Comparison of ENCODE assay signal across 1 cellular context in the genomic region with DNA sequence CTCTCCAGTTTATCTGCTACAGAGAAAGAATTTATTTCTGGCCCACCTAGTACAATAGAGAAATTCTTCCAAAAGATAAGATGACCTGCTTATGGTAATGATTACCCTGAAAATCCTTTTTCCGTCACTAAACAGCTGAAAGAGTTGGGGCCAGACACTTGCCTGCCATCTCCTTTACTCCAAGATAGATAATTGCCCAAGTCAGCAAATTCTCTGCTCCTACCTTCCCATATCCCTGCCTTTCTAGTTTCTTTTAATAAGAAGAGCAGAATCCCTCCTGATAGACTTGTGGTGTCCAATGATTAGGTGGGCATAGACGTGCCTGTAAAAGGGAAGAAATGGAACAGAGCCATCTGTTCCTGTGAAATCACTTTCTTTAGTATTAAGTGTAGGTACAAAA.
TF ChIP-seq lines count a peak whose summit lies in the region.

No MANE protein-coding gene starts in this region.

TF ChIP-seq in HepG2, 621 proteins besides CTCF, POLR2A, EP300 and RAD21:
- peak; percentile 91 for TF ChIP-seq MAFF (IDR thresholded peaks at IDR 0.05; ENCODE audit: low read depth, low read length)
- TF ChIP-seq MAFK (conservative IDR thresholded peaks at IDR 0.05 in 1 of 2, IDR thresholded peaks at IDR 0.05 in 1 of 2; ENCODE audit: low read length in 2 of 2), result peak; percentile 95 to 96
- TF ChIP-seq ATM (IDR thresholded peaks at IDR 0.05; ENCODE audit: borderline replicate concordance), result no peak
- no peak for TF ChIP-seq RELA (CRISPR knock-in tag; IDR thresholded peaks at IDR 0.05)
